1 cellular context compared by ENCODE assay signal in genomic region chr1:151920147-151920546, GRCh38.
TF ChIP-seq lines count a peak whose summit lies in the region.

No MANE protein-coding gene starts in this region.

TF ChIP-seq in GM12878, 131 proteins besides CTCF, POLR2A, EP300 and RAD21 (continued from another document and continues in another):
- no peak for TF ChIP-seq MTA3 (IDR thresholded peaks at IDR 0.05; ENCODE audit: borderline replicate concordance, low read length)
- no peak for TF ChIP-seq SMC3 (IDR thresholded peaks at IDR 0.05; ENCODE audit: borderline replicate concordance, low read length)
- no peak for TF ChIP-seq NR2C2 (IDR thresholded peaks at IDR 0.05; ENCODE audit: borderline replicate concordance, control insufficient read depth, insufficient read length, low read depth)
- TF ChIP-seq BACH1 (IDR thresholded peaks at IDR 0.05; ENCODE audit: borderline replicate concordance), result no peak
- TF ChIP-seq, protein P1, sequence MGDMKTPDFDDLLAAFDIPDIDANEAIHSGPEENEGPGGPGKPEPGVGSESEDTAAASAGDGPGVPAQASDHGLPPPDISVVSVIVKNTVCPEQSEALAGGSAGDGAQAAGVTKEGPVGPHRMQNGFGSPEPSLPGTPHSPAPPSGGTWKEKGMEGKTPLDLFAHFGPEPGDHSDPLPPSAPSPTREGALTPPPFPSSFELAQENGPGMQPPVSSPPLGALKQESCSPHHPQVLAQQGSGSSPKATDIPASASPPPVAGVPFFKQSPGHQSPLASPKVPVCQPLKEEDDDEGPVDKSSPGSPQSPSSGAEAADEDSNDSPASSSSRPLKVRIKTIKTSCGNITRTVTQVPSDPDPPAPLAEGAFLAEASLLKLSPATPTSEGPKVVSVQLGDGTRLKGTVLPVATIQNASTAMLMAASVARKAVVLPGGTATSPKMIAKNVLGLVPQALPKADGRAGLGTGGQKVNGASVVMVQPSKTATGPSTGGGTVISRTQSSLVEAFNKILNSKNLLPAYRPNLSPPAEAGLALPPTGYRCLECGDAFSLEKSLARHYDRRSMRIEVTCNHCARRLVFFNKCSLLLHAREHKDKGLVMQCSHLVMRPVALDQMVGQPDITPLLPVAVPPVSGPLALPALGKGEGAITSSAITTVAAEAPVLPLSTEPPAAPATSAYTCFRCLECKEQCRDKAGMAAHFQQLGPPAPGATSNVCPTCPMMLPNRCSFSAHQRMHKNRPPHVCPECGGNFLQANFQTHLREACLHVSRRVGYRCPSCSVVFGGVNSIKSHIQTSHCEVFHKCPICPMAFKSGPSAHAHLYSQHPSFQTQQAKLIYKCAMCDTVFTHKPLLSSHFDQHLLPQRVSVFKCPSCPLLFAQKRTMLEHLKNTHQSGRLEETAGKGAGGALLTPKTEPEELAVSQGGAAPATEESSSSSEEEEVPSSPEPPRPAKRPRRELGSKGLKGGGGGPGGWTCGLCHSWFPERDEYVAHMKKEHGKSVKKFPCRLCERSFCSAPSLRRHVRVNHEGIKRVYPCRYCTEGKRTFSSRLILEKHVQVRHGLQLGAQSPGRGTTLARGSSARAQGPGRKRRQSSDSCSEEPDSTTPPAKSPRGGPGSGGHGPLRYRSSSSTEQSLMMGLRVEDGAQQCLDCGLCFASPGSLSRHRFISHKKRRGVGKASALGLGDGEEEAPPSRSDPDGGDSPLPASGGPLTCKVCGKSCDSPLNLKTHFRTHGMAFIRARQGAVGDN (IDR thresholded peaks at IDR 0.05), result no peak
- peak; percentile 17; the same call in 1 of the 2 replicates for TF ChIP-seq TAF1 (IDR thresholded peaks at IDR 0.05; ENCODE audit: borderline replicate concordance, low read depth, low read length)
- no peak; the same call in 1 of the 2 replicates for TF ChIP-seq NFXL1 (IDR thresholded peaks at IDR 0.05; ENCODE audit: borderline replicate concordance)
- TF ChIP-seq MLLT1 (IDR thresholded peaks at IDR 0.05), result no peak
- TF ChIP-seq YBX1 (IDR thresholded peaks at IDR 0.05), result no peak
- TF ChIP-seq KDM1A (IDR thresholded peaks at IDR 0.05; ENCODE audit: borderline replicate concordance), result no peak
- no peak for TF ChIP-seq NFYA (IDR thresholded peaks at IDR 0.05; ENCODE audit: borderline replicate concordance, low read depth, low read length)
- no peak for TF ChIP-seq SP1 (IDR thresholded peaks at IDR 0.05; ENCODE audit: low read depth, low read length)
- TF ChIP-seq CBX3 (IDR thresholded peaks at IDR 0.05; ENCODE audit: borderline replicate concordance, low read depth), result no peak
- TF ChIP-seq FOXM1 (IDR thresholded peaks at IDR 0.05; ENCODE audit: low read depth, low read length), result no peak
- no peak for TF ChIP-seq RCOR1 (conservative IDR thresholded peaks at IDR 0.05; ENCODE audit: low read depth, low read length)
- TF ChIP-seq SUPT20H (IDR thresholded peaks at IDR 0.05; ENCODE audit: borderline replicate concordance, control insufficient read depth, low read depth, low read length), result no peak
- 0 out of 2 replicates have a peak, but pooled peaks have one; percentile 26 for TF ChIP-seq RUNX3 (IDR thresholded peaks at IDR 0.05; ENCODE audit: low read length)
- no peak for TF ChIP-seq HDAC2 (IDR thresholded peaks at IDR 0.05)
- no peak for TF ChIP-seq SMAD1 (IDR thresholded peaks at IDR 0.05; ENCODE audit: low read depth, partially characterized antibody)
- peak; percentile 49; the same call in 1 of the 2 replicates for TF ChIP-seq CREB1 (IDR thresholded peaks at IDR 0.05; ENCODE audit: low read depth)
- TF ChIP-seq CHD4 (IDR thresholded peaks at IDR 0.05), result no peak
- TF ChIP-seq POLR2AphosphoS2 (IDR thresholded peaks at IDR 0.05; ENCODE audit: low read depth, low read length), result no peak
- no peak for TF ChIP-seq ATF7 (IDR thresholded peaks at IDR 0.05; ENCODE audit: low read depth)
- no peak for TF ChIP-seq ETV6 (conservative IDR thresholded peaks at IDR 0.05 in 1 of 2, IDR thresholded peaks at IDR 0.05 in 1 of 2; ENCODE audit: borderline replicate concordance in 1 of 2, low read depth in 1 of 2)
- TF ChIP-seq PAX8 (IDR thresholded peaks at IDR 0.05), result no peak
- no peak for TF ChIP-seq HDAC6 (IDR thresholded peaks at IDR 0.05; ENCODE audit: unreplicated experiment)
- no peak for TF ChIP-seq KAT2A (conservative IDR thresholded peaks at IDR 0.05; ENCODE audit: control insufficient read depth, low read depth, low read length)
- TF ChIP-seq, protein P2, sequence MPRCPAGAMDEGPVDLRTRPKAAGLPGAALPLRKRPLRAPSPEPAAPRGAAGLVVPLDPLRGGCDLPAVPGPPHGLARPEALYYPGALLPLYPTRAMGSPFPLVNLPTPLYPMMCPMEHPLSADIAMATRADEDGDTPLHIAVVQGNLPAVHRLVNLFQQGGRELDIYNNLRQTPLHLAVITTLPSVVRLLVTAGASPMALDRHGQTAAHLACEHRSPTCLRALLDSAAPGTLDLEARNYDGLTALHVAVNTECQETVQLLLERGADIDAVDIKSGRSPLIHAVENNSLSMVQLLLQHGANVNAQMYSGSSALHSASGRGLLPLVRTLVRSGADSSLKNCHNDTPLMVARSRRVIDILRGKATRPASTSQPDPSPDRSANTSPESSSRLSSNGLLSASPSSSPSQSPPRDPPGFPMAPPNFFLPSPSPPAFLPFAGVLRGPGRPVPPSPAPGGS (IDR thresholded peaks at IDR 0.05; ENCODE audit: borderline replicate concordance, insufficient read depth, low read depth, low read length, poor library complexity, severe bottlenecking), result no peak
- no peak for TF ChIP-seq ZNF207 (IDR thresholded peaks at IDR 0.05; ENCODE audit: borderline replicate concordance)
- TF ChIP-seq BCL11A (IDR thresholded peaks at IDR 0.05; ENCODE audit: low read depth, low read length), result no peak
- no peak for TF ChIP-seq HSF1 (IDR thresholded peaks at IDR 0.05; ENCODE audit: low read depth, low read length)
- TF ChIP-seq SRF (IDR thresholded peaks at IDR 0.05; ENCODE audit: low read depth in 2 of 2, low read length in 2 of 2), result peak; percentile 64 to 93
- TF ChIP-seq MYB (IDR thresholded peaks at IDR 0.05; ENCODE audit: borderline replicate concordance, low read depth, low read length), result no peak
- 0 out of 2 replicates have a peak, but pooled peaks have one; percentile 31 for TF ChIP-seq POLR2AphosphoS5 (IDR thresholded peaks at IDR 0.05; ENCODE audit: low read length)
- TF ChIP-seq, protein P3, sequence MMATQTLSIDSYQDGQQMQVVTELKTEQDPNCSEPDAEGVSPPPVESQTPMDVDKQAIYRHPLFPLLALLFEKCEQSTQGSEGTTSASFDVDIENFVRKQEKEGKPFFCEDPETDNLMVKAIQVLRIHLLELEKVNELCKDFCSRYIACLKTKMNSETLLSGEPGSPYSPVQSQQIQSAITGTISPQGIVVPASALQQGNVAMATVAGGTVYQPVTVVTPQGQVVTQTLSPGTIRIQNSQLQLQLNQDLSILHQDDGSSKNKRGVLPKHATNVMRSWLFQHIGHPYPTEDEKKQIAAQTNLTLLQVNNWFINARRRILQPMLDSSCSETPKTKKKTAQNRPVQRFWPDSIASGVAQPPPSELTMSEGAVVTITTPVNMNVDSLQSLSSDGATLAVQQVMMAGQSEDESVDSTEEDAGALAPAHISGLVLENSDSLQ (IDR thresholded peaks at IDR 0.05), result peak; percentile 36; the same call in 1 of the 2 replicates
- TF ChIP-seq SUZ12 (IDR thresholded peaks at IDR 0.05; ENCODE audit: unreplicated experiment), result no peak
- no peak for TF ChIP-seq ZZZ3 (IDR thresholded peaks at IDR 0.05; ENCODE audit: control insufficient read depth, insufficient read length, low read depth)
- TF ChIP-seq PAX5 (IDR thresholded peaks at IDR 0.05; ENCODE audit: borderline replicate concordance, low read depth, low read length), result no peak
- no peak for TF ChIP-seq IKZF1 (conservative IDR thresholded peaks at IDR 0.05)
- TF ChIP-seq, protein P4, sequence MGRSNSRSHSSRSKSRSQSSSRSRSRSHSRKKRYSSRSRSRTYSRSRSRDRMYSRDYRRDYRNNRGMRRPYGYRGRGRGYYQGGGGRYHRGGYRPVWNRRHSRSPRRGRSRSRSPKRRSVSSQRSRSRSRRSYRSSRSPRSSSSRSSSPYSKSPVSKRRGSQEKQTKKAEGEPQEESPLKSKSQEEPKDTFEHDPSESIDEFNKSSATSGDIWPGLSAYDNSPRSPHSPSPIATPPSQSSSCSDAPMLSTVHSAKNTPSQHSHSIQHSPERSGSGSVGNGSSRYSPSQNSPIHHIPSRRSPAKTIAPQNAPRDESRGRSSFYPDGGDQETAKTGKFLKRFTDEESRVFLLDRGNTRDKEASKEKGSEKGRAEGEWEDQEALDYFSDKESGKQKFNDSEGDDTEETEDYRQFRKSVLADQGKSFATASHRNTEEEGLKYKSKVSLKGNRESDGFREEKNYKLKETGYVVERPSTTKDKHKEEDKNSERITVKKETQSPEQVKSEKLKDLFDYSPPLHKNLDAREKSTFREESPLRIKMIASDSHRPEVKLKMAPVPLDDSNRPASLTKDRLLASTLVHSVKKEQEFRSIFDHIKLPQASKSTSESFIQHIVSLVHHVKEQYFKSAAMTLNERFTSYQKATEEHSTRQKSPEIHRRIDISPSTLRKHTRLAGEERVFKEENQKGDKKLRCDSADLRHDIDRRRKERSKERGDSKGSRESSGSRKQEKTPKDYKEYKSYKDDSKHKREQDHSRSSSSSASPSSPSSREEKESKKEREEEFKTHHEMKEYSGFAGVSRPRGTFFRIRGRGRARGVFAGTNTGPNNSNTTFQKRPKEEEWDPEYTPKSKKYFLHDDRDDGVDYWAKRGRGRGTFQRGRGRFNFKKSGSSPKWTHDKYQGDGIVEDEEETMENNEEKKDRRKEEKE (IDR thresholded peaks at IDR 0.05), result no peak
- no peak for TF ChIP-seq RELA (IDR thresholded peaks at IDR 0.05; ENCODE audit: borderline replicate concordance, partially characterized antibody)
- peak; percentile 70; the same call in 1 of the 2 replicates for TF ChIP-seq GABPA (IDR thresholded peaks at IDR 0.05; ENCODE audit: low read depth)
- no peak for TF ChIP-seq JUNB (IDR thresholded peaks at IDR 0.05)
- TF ChIP-seq ZNF217 (IDR thresholded peaks at IDR 0.05), result no peak
- no peak for TF ChIP-seq RFX5 (IDR thresholded peaks at IDR 0.05; ENCODE audit: low read depth, low read length)
- TF ChIP-seq, protein P5, sequence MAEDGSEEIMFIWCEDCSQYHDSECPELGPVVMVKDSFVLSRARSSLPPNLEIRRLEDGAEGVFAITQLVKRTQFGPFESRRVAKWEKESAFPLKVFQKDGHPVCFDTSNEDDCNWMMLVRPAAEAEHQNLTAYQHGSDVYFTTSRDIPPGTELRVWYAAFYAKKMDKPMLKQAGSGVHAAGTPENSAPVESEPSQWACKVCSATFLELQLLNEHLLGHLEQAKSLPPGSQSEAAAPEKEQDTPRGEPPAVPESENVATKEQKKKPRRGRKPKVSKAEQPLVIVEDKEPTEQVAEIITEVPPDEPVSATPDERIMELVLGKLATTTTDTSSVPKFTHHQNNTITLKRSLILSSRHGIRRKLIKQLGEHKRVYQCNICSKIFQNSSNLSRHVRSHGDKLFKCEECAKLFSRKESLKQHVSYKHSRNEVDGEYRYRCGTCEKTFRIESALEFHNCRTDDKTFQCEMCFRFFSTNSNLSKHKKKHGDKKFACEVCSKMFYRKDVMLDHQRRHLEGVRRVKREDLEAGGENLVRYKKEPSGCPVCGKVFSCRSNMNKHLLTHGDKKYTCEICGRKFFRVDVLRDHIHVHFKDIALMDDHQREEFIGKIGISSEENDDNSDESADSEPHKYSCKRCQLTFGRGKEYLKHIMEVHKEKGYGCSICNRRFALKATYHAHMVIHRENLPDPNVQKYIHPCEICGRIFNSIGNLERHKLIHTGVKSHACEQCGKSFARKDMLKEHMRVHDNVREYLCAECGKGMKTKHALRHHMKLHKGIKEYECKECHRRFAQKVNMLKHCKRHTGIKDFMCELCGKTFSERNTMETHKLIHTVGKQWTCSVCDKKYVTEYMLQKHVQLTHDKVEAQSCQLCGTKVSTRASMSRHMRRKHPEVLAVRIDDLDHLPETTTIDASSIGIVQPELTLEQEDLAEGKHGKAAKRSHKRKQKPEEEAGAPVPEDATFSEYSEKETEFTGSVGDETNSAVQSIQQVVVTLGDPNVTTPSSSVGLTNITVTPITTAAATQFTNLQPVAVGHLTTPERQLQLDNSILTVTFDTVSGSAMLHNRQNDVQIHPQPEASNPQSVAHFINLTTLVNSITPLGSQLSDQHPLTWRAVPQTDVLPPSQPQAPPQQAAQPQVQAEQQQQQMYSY (CRISPR knock-in tag; IDR thresholded peaks at IDR 0.05), result no peak
- no peak for TF ChIP-seq IKZF2 (IDR thresholded peaks at IDR 0.05)
- no peak for TF ChIP-seq ELK1 (IDR thresholded peaks at IDR 0.05; ENCODE audit: low read depth, low read length)
- no peak for TF ChIP-seq KLF5 (IDR thresholded peaks at IDR 0.05; ENCODE audit: partially characterized antibody)
